35 cellular contexts compared by ENCODE assay signal in the genomic region with DNA sequence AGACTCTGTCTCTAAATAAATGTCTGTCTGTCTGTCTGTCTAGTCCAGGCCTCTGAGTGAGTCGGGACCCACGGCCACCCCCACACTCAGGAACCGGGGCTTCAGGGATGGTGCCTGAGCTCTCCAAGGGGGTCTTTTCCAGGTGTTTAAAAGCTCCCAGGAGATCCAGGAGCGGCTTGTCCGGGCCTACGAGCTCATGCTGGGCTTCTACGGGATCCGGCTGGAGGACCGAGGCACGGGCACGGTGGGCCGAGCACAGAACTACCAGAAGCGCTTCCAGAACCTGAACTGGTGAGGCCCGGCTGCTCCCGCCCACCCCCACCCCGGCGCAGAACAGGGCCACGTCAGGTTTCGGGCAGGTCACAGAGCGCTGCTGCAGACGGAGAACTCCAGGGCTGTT. TPM values are rescaled to one million over a fixed set of nuclear protein-coding genes. Genes with fewer than 3 reads are reported as not detected.
"Had no signal": no experiment of that assay in that cellular context is flagged by ENCODE, and none has a peak within 500 bp of the region (broad histone marks: within the 10 kb centered on the region; RNA-seq: fewer than 3 reads in every experiment).

No MANE protein-coding gene starts in this region.

- H3K9me3 ChIP-seq: MG63 had no signal

- H3K4me3 ChIP-seq: MG63 had no signal

- DNase-seq: Karpas-422, Kasumi-1, MG63, MM.1S, NCI-H1092, NCI-H1092 treated with DMSO at 0.1 percent for 48 hours, NCI-H1105, NCI-H1105 treated with DMSO at 0.1 percent for 48 hours, NCI-H1417, NCI-H1417 treated with DMSO at 0.1 percent for 48 hours, NCI-H1436, NCI-H1436 treated with DMSO at 0.1 percent for 48 hours, NCI-H146, NCI-H1694, NCI-H1694 treated with DMSO at 0.1 percent for 48 hours, NCI-H187, NCI-H187 treated with DMSO at 0.1 percent for 48 hours, NCI-H1930, NCI-H2029, NCI-H2029 treated with DMSO at 0.1 percent for 48 hours, NCI-H2081, NCI-H2081 treated with DMSO at 0.1 percent for 48 hours, NCI-H2107, NCI-H2171, NCI-H2171 treated with DMSO at 0.1 percent for 48 hours, NCI-H2227 treated with DMSO at 0.1 percent for 48 hours, NCI-H226, NCI-H345, NCI-H446, NCI-H446 treated with DMSO at 0.1 percent for 48 hours, NCI-H510A, NCI-H510A treated with DMSO at 0.1 percent for 48 hours, NCI-H524 had no signal

RNA-seq across cellular contexts. Expression of gene COL9A3, which starts 5.5 kb away (rescaled TPM):
- total RNA-seq: LHCN-M2, MCF 10A had no signal
